Comparison of ENCODE assay signal across 24 cellular contexts in the genomic region with DNA sequence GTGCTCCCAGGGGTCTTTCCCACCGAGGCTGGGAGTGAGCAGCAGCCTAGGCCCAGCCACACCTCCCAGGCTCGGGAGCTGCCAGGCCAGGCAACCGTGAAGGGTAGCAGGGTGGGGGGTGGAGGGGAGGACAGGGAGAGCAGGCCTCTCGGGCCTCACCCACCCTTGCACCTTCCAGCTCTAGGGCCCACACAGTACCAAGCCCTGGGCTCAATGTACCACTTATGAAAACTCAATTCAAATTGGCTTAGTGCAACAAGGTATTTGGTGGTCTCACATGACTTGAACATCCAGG.
DNase-seq lines count a peak whose midpoint lies in the region; ATAC-seq and TF ChIP-seq lines count a peak whose summit lies in the region.
"Had no signal": no experiment of that assay in that cellular context is flagged by ENCODE, and none has a peak within 500 bp of the region (broad histone marks: within the 10 kb centered on the region; RNA-seq: fewer than 3 reads in every experiment).

No MANE protein-coding gene starts in this region.

- peak overlapping the region; percentile 36 for H3K56ac ChIP-seq in mesendoderm (ENCODE audit: low read length)

- no peak overlapping the region for H3K18ac ChIP-seq in mesendoderm (ENCODE audit: low read length)

- peaks cover 17% of the 10 kb centered on the region for H3K27me3 Mint-ChIP-seq in GM23338 (ENCODE audit: insufficient read depth, low read depth, poor library complexity)
- H3K27me3 Mint-ChIP-seq in activated B cell treated with CpG ODN at 0.5 μM for 24 hours, result no peaks in the 10 kb centered on the region
- H3K27me3 Mint-ChIP-seq: CD4-positive, CD25-positive, alpha-beta regulatory T cell had no signal

- H3K4me3 Mint-ChIP-seq in GM23338 (no peak overlapping the region), activated B cell treated with CpG ODN at 0.5 μM for 24 hours (peak overlapping the region; percentile 28)
- H3K4me3 Mint-ChIP-seq: activated CD4-positive, alpha-beta T cell treated with anti-CD3 and anti-CD28 coated beads, Interleukin-2, amount 10 ng/mL, durations not matched to agents 24 days and 14 days; activated T-cell treated with anti-CD3 and anti-CD28 coated beads, Interleukin-2, amount 50 U/mL, for 4 hours had no signal

- H3K4me1 Mint-ChIP-seq in GM23338, result peaks cover 9% of the 10 kb centered on the region
- peaks cover 100% of the 10 kb centered on the region for H3K4me1 Mint-ChIP-seq in activated B cell treated with CpG ODN at 0.5 μM for 24 hours

- ATAC-seq in GM23338 (no peak), activated B cell treated with CpG ODN at 0.5 μM for 24 hours (ENCODE audit: low read depth) (no peak)
- ATAC-seq: activated T-cell treated with anti-CD3 and anti-CD28 coated beads, Interleukin-2, amount 50 U/mL, for 4 hours had no signal

- CTCF ChIA-PET in activated B cell treated with CpG ODN at 0.5 μM for 24 hours (lab: Charles Lee), result no interaction called here

- POLR2A ChIA-PET in activated B cell treated with CpG ODN at 0.5 μM for 24 hours (lab: Charles Lee), result interaction anchor here (0.9 to 15.9 kb wide), 7 partner anchors 12 to 125 kb away, joined by 3 to 207 read pairs (median 5); no protein-coding TSS in a partner anchor

- H3K27me3 ChIP-seq in GM23338 (ENCODE audit: insufficient read depth) (no peaks in the 10 kb centered on the region), mesendoderm (ENCODE audit: insufficient read depth, low read length, poor library complexity) (no peaks in the 10 kb centered on the region), thyroid gland (no peaks in the 10 kb centered on the region)
- H3K27me3 ChIP-seq: ovary, SJCRH30, upper lobe of left lung had no signal

- H3K4me1 ChIP-seq in GM23338 (ENCODE audit: insufficient read depth), result no peaks in the 10 kb centered on the region
- H3K4me1 ChIP-seq in mesendoderm (ENCODE audit: control insufficient read depth, low read depth, low read length), result no peaks in the 10 kb centered on the region
- peaks cover 86 to 88% of the 10 kb centered on the region in 2 donors for H3K4me1 ChIP-seq in thyroid gland

- no peak overlapping the region for H3K4ac ChIP-seq in mesendoderm (ENCODE audit: low read depth, low read length)

- H3K79me2 ChIP-seq in GM23338 (replicated peaks; ENCODE audit: insufficient read depth) (no peaks in the 10 kb centered on the region), mesendoderm (ENCODE audit: control insufficient read depth, insufficient read depth, low read length) (no peaks in the 10 kb centered on the region)

- intact Hi-C loops in activated B cell treated with CpG ODN at 0.5 μM for 24 hours (cut with micrococcal nuclease), result no loop called here
- intact Hi-C loops in thyroid gland (cut with DNase I), result no loop called here

- no peak overlapping the region for H3K9ac ChIP-seq in mesendoderm (ENCODE audit: low read length)

- H4K20me1 ChIP-seq in GM23338 (replicated peaks; ENCODE audit: insufficient read depth), result no peaks in the 10 kb centered on the region

- no peaks in the 10 kb centered on the region for H3K9me2 ChIP-seq in GM23338 (ENCODE audit: insufficient read depth)

- no peak overlapping the region for H3K4me2 ChIP-seq in GM23338
- no peak overlapping the region for H3K4me2 ChIP-seq in mesendoderm (ENCODE audit: low read length)

- no peaks in the 10 kb centered on the region for H3K36me3 ChIP-seq in GM23338 (ENCODE audit: insufficient read depth)
- no peaks in the 10 kb centered on the region for H3K36me3 ChIP-seq in mesendoderm (ENCODE audit: control insufficient read depth, insufficient read depth, low read length)
- no peaks in the 10 kb centered on the region for H3K36me3 ChIP-seq in thyroid gland
- H3K36me3 ChIP-seq: ovary, SJCRH30 had no signal

- no peak overlapping the region for H3K4me3 ChIP-seq in GM23338
- H3K4me3 ChIP-seq in mesendoderm (ENCODE audit: low read length), result no peak overlapping the region
- no peak overlapping the region for H3K4me3 ChIP-seq in thyroid gland (replicated peaks in 1 of 3)
- H3K4me3 ChIP-seq: left ventricle myocardium inferior, ovary, SJCRH30, upper lobe of left lung had no signal

- no peak overlapping the region for H4K8ac ChIP-seq in mesendoderm (ENCODE audit: low read depth, low read length)

- DNase-seq in GM23338 (ENCODE audit: low spot score), result no peak
- DNase-seq in activated B cell treated with CpG ODN at 0.5 μM for 24 hours, result no peak
- no peak for DNase-seq in mesendoderm
- DNase-seq in thyroid gland, result peak; percentile 53 to 57
- DNase-seq in DMS53 treated with DMSO at 0.1 percent for 48 hours (lab: John Stamatoyannopoulos, UW; ENCODE audit: unreplicated experiment), result no peak
- no peak for DNase-seq in NAMALWA (ENCODE audit: low spot score)
- DNase-seq in NK-92 (lab: John Stamatoyannopoulos, UW; ENCODE audit: unreplicated experiment), result no peak
- DNase-seq: activated CD4-positive, alpha-beta T cell treated with anti-CD3 and anti-CD28 coated beads, Interleukin-2, amount 10 ng/mL, durations not matched to agents 24 days and 14 days; activated naive CD4-positive, alpha-beta T cell; activated T-cell treated with anti-CD3 and anti-CD28 coated beads, Interleukin-2, amount 50 U/mL, for 4 hours; CD4-positive, CD25-positive, alpha-beta regulatory T cell; cerebellar nuclear complex; DMS 273 treated with DMSO at 0.1 percent for 48 hours; KG1; left ventricle myocardium inferior; NCI-H1436; NCI-H2081 treated with DMSO at 0.1 percent for 48 hours; NCI-H226; ovary; retina; SJCRH30; small intestine; stimulated activated CD4-positive, alpha-beta T cell treated with anti-CD3 and anti-CD28 coated beads, Interleukin-1b, Interleukin-23, amount 100 ng/mL, for 48 hours had no signal

- TF ChIP-seq CTCF in GM23338 (conservative IDR thresholded peaks at IDR 0.05; ENCODE audit: low read depth in 2 of 2) (no peak), activated B cell treated with CpG ODN at 0.5 μM for 24 hours (IDR thresholded peaks at IDR 0.05) (no peak), thyroid gland (IDR thresholded peaks at IDR 0.05) (no peak)

- H3K23ac ChIP-seq in mesendoderm (ENCODE audit: low read length), result no peak overlapping the region

- 0 out of 2 replicates have a peak overlapping the region, but pooled peaks have one; percentile 78 for H3K27ac Mint-ChIP-seq in GM23338
- peak overlapping the region; percentile 96 for H3K27ac Mint-ChIP-seq in activated B cell treated with CpG ODN at 0.5 μM for 24 hours
- H3K27ac Mint-ChIP-seq: activated CD4-positive, alpha-beta T cell treated with anti-CD3 and anti-CD28 coated beads, Interleukin-2, amount 10 ng/mL, durations not matched to agents 24 days and 14 days had no signal

- H3K9me3 Mint-ChIP-seq in GM23338 (no peaks in the 10 kb centered on the region), activated B cell treated with CpG ODN at 0.5 μM for 24 hours (no peaks in the 10 kb centered on the region)
- H3K9me3 Mint-ChIP-seq: activated CD4-positive, alpha-beta T cell treated with anti-CD3 and anti-CD28 coated beads, Interleukin-2, amount 10 ng/mL, durations not matched to agents 24 days and 14 days; activated T-cell treated with anti-CD3 and anti-CD28 coated beads, Interleukin-2, amount 50 U/mL, for 4 hours had no signal

- no peak overlapping the region for H4K5ac ChIP-seq in mesendoderm (ENCODE audit: low read length)

- H2BK15ac ChIP-seq in mesendoderm (replicated peaks; ENCODE audit: low read depth), result no peak overlapping the region

- H2AK5ac ChIP-seq in mesendoderm (ENCODE audit: low read length), result no peak overlapping the region

- no peak overlapping the region for H3K27ac ChIP-seq in GM23338 (ENCODE audit: low read depth)
- no peak overlapping the region for H3K27ac ChIP-seq in mesendoderm (ENCODE audit: low read depth, low read length)
- peak overlapping the region; percentile 88 to 98 (median 98) for H3K27ac ChIP-seq in thyroid gland
- H3K27ac ChIP-seq: left ventricle myocardium inferior, ovary, SJCRH30, upper lobe of left lung had no signal

- H3K79me1 ChIP-seq in mesendoderm (ENCODE audit: low read length), result no peaks in the 10 kb centered on the region

- no CpG with 5 or more reads among the region's 4 CpGs for WGBS in mesendoderm (ENCODE audit: extremely low coverage, insufficient coverage, low lambda C conversion rate)
- 37% methylated on average over 4 of the region's 4 CpGs; no CpG with 5 or more reads in 1 of the 2 donors for WGBS in thyroid gland, 2 donors

- H3F3A ChIP-seq in GM23338 (replicated peaks; ENCODE audit: low read depth), result no peaks in the 10 kb centered on the region

- H3K36me3 Mint-ChIP-seq in GM23338 (ENCODE audit: low read depth) (no peaks in the 10 kb centered on the region), activated B cell treated with CpG ODN at 0.5 μM for 24 hours (ENCODE audit: low read depth) (peaks cover 19% of the 10 kb centered on the region)

- no peaks in the 10 kb centered on the region for H3K9me3 ChIP-seq in thyroid gland
- H3K9me3 ChIP-seq: left ventricle myocardium inferior, ovary, SJCRH30, upper lobe of left lung had no signal

- TF ChIP-seq POLR2A in thyroid gland (IDR thresholded peaks at IDR 0.05), result no peak

- H2BK120ac ChIP-seq in mesendoderm (ENCODE audit: low read depth, low read length), result no peak overlapping the region

- no peak overlapping the region for H2BK5ac ChIP-seq in mesendoderm (ENCODE audit: low read length)

- no peak overlapping the region for H2AFZ ChIP-seq in GM23338

TF ChIP-seq in GM23338, 12 proteins besides CTCF, POLR2A, EP300 and RAD21 (continues in another document):
- TF ChIP-seq JUNB (IDR thresholded peaks at IDR 0.05; ENCODE audit: unreplicated experiment) (no peak), ZNF114 (CRISPR knock-in tag; IDR thresholded peaks at IDR 0.05) (no peak)

Comparison
In these comparisons a context has a peak if more than half of its experiments do, and no peak if none do; other contexts are left out.
1. DNase-seq: peak in thyroid gland (2 of 2); none in GM23338 (single experiment), activated B cell treated with CpG ODN at 0.5 μM for 24 hours (single experiment), mesendoderm (single experiment), DMS53 treated with DMSO at 0.1 percent for 48 hours (single experiment), NAMALWA (single experiment) and NK-92 (single experiment).
2. H3K27ac ChIP-seq: peak in thyroid gland (3 of 3); none in GM23338 (single experiment) and mesendoderm (single experiment).